20 cellular contexts compared by ENCODE assay signal in the genomic region with DNA sequence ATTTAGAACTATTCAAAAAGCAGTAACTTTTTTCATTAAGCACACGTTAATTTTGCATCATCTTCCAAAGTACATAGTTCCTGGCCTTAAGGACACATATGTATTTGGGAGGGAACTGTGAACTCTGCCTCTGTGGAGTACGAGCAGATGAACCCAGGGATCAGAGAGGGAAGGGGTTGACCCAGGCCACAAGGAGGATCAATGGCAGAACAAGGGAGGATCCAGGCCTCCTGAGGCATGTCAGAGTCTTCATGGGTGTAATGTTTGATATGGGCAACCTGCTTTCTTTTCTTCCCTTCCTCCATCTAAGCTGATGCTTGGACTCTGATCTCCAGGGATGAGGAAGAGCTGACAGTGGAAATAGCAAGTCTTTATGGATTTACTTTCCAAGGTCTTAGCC.
"Had no signal": no experiment of that assay in that cellular context is flagged by ENCODE, and none has a peak within 500 bp of the region (broad histone marks: within the 10 kb centered on the region; RNA-seq: fewer than 3 reads in every experiment).

No MANE protein-coding gene starts in this region.

- FAIRE-seq: endometrium, frontal cortex had no signal

- DNase-seq: activated B cell treated with CpG ODN at 0.5 μM for 24 hours; activated CD4-positive, alpha-beta T cell treated with anti-CD3 and anti-CD28 coated beads, Interleukin-2, amount 50 U/mL, for 1 hour; activated CD8-positive, alpha-beta T cell treated with anti-CD3 and anti-CD28 coated beads for 36 hours; activated effector memory CD4-positive, alpha-beta T cell treated with Interleukin-2 at 50 U/mL for 16 hours; activated naive CD4-positive, alpha-beta T cell treated with Interleukin-2 at 50 U/mL for 16 hours; activated T-cell treated with anti-CD3 and anti-CD28 coated beads for 4 hours; activated T-cell treated with anti-CD3 and anti-CD28 coated beads, Interleukin-2, amount 50 U/mL, for 72 hours; cerebellar nuclear complex; colonic mucosa; effector CD8-positive, alpha-beta T cell; kidney glomerular epithelial cell; lower lobe of right lung; right cardiac atrium; stimulated activated CD4-positive, alpha-beta T cell treated with anti-CD3 and anti-CD28 coated beads, Interleukin-15, amount 100 ng/mL, for 24 hours; stimulated activated CD4-positive, alpha-beta T cell treated with anti-CD3 and anti-CD28 coated beads, Interleukin-2, amount 100 ng/mL, for 24 hours; stimulated activated naive B cell treated with anti-CD40 and anti-IgM and Interleukin-4, amounts not matched to agents 10 μg/mL and 1 μg/mL and 100 μg/mL, for 72 hours; T-helper 2 cell had no signal

- H3K4me3 ChIP-seq: colonic mucosa, lower lobe of right lung, tibial nerve had no signal

- H3K27ac ChIP-seq: colonic mucosa, lower lobe of right lung, tibial nerve had no signal

- H3K4me1 ChIP-seq: colonic mucosa, lower lobe of right lung had no signal

- H3K27me3 ChIP-seq: colonic mucosa, tibial nerve had no signal

- H3K9me3 ChIP-seq: colonic mucosa, lower lobe of right lung, tibial nerve had no signal

- ATAC-seq: activated CD8-positive, alpha-beta T cell treated with anti-CD3 and anti-CD28 coated beads for 36 hours; activated T-cell treated with anti-CD3 and anti-CD28 coated beads, Interleukin-2, amount 50 U/mL, for 72 hours; right cardiac atrium; stimulated activated naive B cell treated with anti-CD40 and anti-IgM and Interleukin-4, amounts not matched to agents 10 μg/mL and 1 μg/mL and 100 μg/mL, for 72 hours had no signal

- H3K36me3 ChIP-seq: colonic mucosa, lower lobe of right lung, tibial nerve had no signal
